ENCODE assay signal across 12 cellular contexts in genomic region chr9:112059980-112060348, GRCh38.
DNase-seq lines count a peak whose midpoint lies in the region; ATAC-seq, FAIRE-seq and TF ChIP-seq lines count a peak whose summit lies in the region.
"Had no signal": no experiment of that assay in that cellular context is flagged by ENCODE, and none has a peak within 500 bp of the region (broad histone marks: within the 10 kb centered on the region; RNA-seq: fewer than 3 reads in every experiment).

No MANE protein-coding gene starts in this region.

- POLR2A ChIA-PET in Caco-2 (lab: Charles Lee): no interaction called here

- H3K79me2 ChIP-seq in H9 (ENCODE audit: insufficient read depth, low read length): no peaks in the 10 kb centered on the region

- H4K8ac ChIP-seq in H9 (replicated peaks; ENCODE audit: insufficient read length, low read depth, low read length): no peak overlapping the region

- H2BK20ac ChIP-seq in H9 (ENCODE audit: low read depth, low read length, poor library complexity, severe bottlenecking): no peak overlapping the region

- no peaks in the 10 kb centered on the region for H3K79me1 ChIP-seq in H9 (ENCODE audit: insufficient read depth, low read depth, low read length, poor library complexity, severe bottlenecking)

- no peaks in the 10 kb centered on the region for H3K23me2 ChIP-seq in H9 (ENCODE audit: insufficient read length, low read depth, low read length, poor library complexity, severe bottlenecking)

- H3K4me3 ChIP-seq in kidney (ENCODE audit: low read length in 2 of 2) (no peak overlapping the region), skeletal muscle satellite cell (ENCODE audit: low read length) (peak overlapping the region; percentile 21), Caco-2 (ENCODE audit: low read depth, low read length) (no peak overlapping the region)
- H3K4me3 ChIP-seq: BLaER1 treated with 17β-estradiol and CSF1 and Interleukin-3, amounts not matched to agents 10 nM and 100 nM had no signal

- no peaks in the 10 kb centered on the region for H4K20me1 ChIP-seq in H9 (ENCODE audit: control insufficient read depth, insufficient read depth, insufficient read length)

- H3T11ph ChIP-seq in H9 (ENCODE audit: low read length): no peak overlapping the region

- CTCF ChIA-PET in Calu3 (lab: Charles Lee): no interaction called here
- CTCF ChIA-PET in Caco-2 (lab: Charles Lee): no interaction called here

- DNase-seq in Calu3 (no peak), amniotic epithelial cell (ENCODE audit: low read depth) (peak; percentile 18), kidney (no peak), Caco-2 (no peak), NCI-H446 (lab: John Stamatoyannopoulos, UW) (no peak), H9 (no peak)
- DNase-seq: GF-D8; naive thymus-derived CD4-positive, alpha-beta T cell; NCI-H524 had no signal

- H3K36me3 ChIP-seq in kidney (ENCODE audit: control insufficient read depth in 1 of 2, insufficient read depth in 2 of 2, low read length in 2 of 2): no peaks in the 10 kb centered on the region
- H3K36me3 ChIP-seq in skeletal muscle satellite cell (ENCODE audit: insufficient read depth, low read length): no peaks in the 10 kb centered on the region
- peaks cover 3% of the 10 kb centered on the region for H3K36me3 ChIP-seq in Caco-2 (ENCODE audit: control insufficient read depth, insufficient read depth, low read length)

- ATAC-seq in HG02973 (IDR thresholded peaks at IDR 0.05; ENCODE audit: unreplicated experiment): no peak
- ATAC-seq: naive thymus-derived CD4-positive, alpha-beta T cell had no signal

- H3K27me3 ChIP-seq in skeletal muscle satellite cell (ENCODE audit: control insufficient read depth, insufficient read depth, low read length): no peaks in the 10 kb centered on the region
- H3K27me3 ChIP-seq in Caco-2 (replicated peaks; ENCODE audit: control insufficient read depth, insufficient read depth, low read length): no peaks in the 10 kb centered on the region
- no peaks in the 10 kb centered on the region for H3K27me3 ChIP-seq in H9 (ENCODE audit: insufficient read depth, low read length)
- H3K27me3 ChIP-seq: BLaER1 treated with 17β-estradiol and CSF1 and Interleukin-3, amounts not matched to agents 10 nM and 100 nM had no signal

- H3K23ac ChIP-seq in H9 (ENCODE audit: insufficient read length, low read depth, low read length): no peak overlapping the region

- H3K18ac ChIP-seq in H9 (ENCODE audit: insufficient read length, low read depth, low read length): no peak overlapping the region

- no peak overlapping the region for H2BK15ac ChIP-seq in H9 (ENCODE audit: low read depth, low read length)

- no peak overlapping the region for H2BK120ac ChIP-seq in H9 (ENCODE audit: low read depth, low read length, poor library complexity, severe bottlenecking)

- H2AK5ac ChIP-seq in H9 (ENCODE audit: insufficient read length, low read length): no peak overlapping the region

- H4K5ac ChIP-seq in H9 (ENCODE audit: insufficient read length, low read depth, low read length): no peak overlapping the region

- no CpG with 5 or more reads among the region's 3 CpGs for WGBS in H9 (ENCODE audit: extremely low coverage, insufficient read length, low lambda C conversion rate)

- no TSS peak for BruUV-seq in Calu3 (replicated peaks; lab: Mats Ljungman, UMichigan)
- no TSS peak for BruUV-seq in Caco-2 (replicated peaks; lab: Mats Ljungman, UMichigan)

- H3K27ac ChIP-seq in kidney (ENCODE audit: low read depth in 2 of 2, low read length in 2 of 2): peak overlapping the region; percentile 79 to 81
- H3K27ac ChIP-seq in H9 (ENCODE audit: insufficient read length, low read depth, low read length): no peak overlapping the region

- H3K4me2 ChIP-seq in skeletal muscle satellite cell (ENCODE audit: low read length) (no peak overlapping the region), H9 (ENCODE audit: insufficient read depth, insufficient read length, low read length) (no peak overlapping the region)

- H3K27ac Mint-ChIP-seq in Calu3 (ENCODE audit: unreplicated experiment) (peak overlapping the region; percentile 41), Caco-2 (ENCODE audit: unreplicated experiment) (no peak overlapping the region), H9 (no peak overlapping the region)

- H3K36me3 Mint-ChIP-seq in Calu3 (ENCODE audit: insufficient read depth, unreplicated experiment) (peaks cover 30% of the 10 kb centered on the region), Caco-2 (ENCODE audit: insufficient read depth, unreplicated experiment) (peaks cover 65% of the 10 kb centered on the region), H9 (ENCODE audit: insufficient read depth in 1 of 3, low read depth in 3 of 3) (peaks cover 7 to 14% (median 10%) of the 10 kb centered on the region in 3 experiments; a peak in 6 of 7 replicates)

- H2AFZ ChIP-seq in H9 (ENCODE audit: low read length): no peak overlapping the region

- no peak overlapping the region for H3K4ac ChIP-seq in H9 (ENCODE audit: low read depth, low read length)

- no peaks in the 10 kb centered on the region for H3K9me3 ChIP-seq in kidney (ENCODE audit: control insufficient read depth in 1 of 2, low read length in 2 of 2)
- no peaks in the 10 kb centered on the region for H3K9me3 ChIP-seq in skeletal muscle satellite cell (replicated peaks; ENCODE audit: low read length)
- peaks cover 6% of the 10 kb centered on the region for H3K9me3 ChIP-seq in Caco-2
- no peaks in the 10 kb centered on the region for H3K9me3 ChIP-seq in H9 (ENCODE audit: control insufficient read depth, low read depth, low read length)

- no peak for FAIRE-seq in kidney (lab: Jason Lieb, UNC)

- H4K91ac ChIP-seq in H9 (ENCODE audit: insufficient read length, low read depth, low read length): no peak overlapping the region

- H3K9ac ChIP-seq in kidney (ENCODE audit: low read length in 2 of 2): no peak overlapping the region
- peak overlapping the region; percentile 79 for H3K9ac ChIP-seq in skeletal muscle satellite cell (ENCODE audit: low read depth, low read length)
- no peak overlapping the region for H3K9ac ChIP-seq in H9 (ENCODE audit: extremely low read depth, insufficient read length, low read length)

- no peak overlapping the region for H2BK5ac ChIP-seq in H9 (ENCODE audit: insufficient read length, low read length)

- H3K14ac ChIP-seq in H9 (ENCODE audit: insufficient read depth, low read length): no peak overlapping the region

- no peak overlapping the region for H3K56ac ChIP-seq in H9 (ENCODE audit: insufficient read length, low read depth, low read length)

- no peak overlapping the region for H2BK12ac ChIP-seq in H9 (ENCODE audit: insufficient read length, low read depth, low read length)

- H3K4me1 ChIP-seq in kidney (ENCODE audit: control insufficient read depth in 1 of 2, insufficient read depth in 1 of 2, low read depth in 1 of 2, low read length in 2 of 2): peaks cover 11 to 26% of the 10 kb centered on the region in 2 donors
- peaks cover 43% of the 10 kb centered on the region for H3K4me1 ChIP-seq in skeletal muscle satellite cell (ENCODE audit: control insufficient read depth, insufficient read depth, low read length)
- H3K4me1 ChIP-seq in Caco-2: peaks cover 9% of the 10 kb centered on the region
- H3K4me1 ChIP-seq in H9 (ENCODE audit: insufficient read depth, low read length): no peaks in the 10 kb centered on the region; the same call in 1 of the 2 replicates

- H3K27me3 Mint-ChIP-seq in Calu3 (ENCODE audit: unreplicated experiment) (no peaks in the 10 kb centered on the region), Caco-2 (ENCODE audit: insufficient read depth, unreplicated experiment) (no peaks in the 10 kb centered on the region), H9 (ENCODE audit: low read depth) (no peaks in the 10 kb centered on the region)
- H3K27me3 Mint-ChIP-seq: naive thymus-derived CD4-positive, alpha-beta T cell had no signal

- TF ChIP-seq CTCF in Calu3 (IDR thresholded peaks at IDR 0.05; ENCODE audit: unreplicated experiment): no peak
- TF ChIP-seq CTCF in kidney (IDR thresholded peaks at IDR 0.05; ENCODE audit: borderline replicate concordance, extremely low read depth, insufficient read depth): no peak
- no peak for TF ChIP-seq CTCF in Caco-2 (IDR thresholded peaks at IDR 0.05; ENCODE audit: insufficient read depth in 1 of 2, low read depth in 1 of 2, low read length in 1 of 2, severe bottlenecking in 1 of 2, unreplicated experiment in 1 of 2)
- TF ChIP-seq CTCF in H9 (conservative IDR thresholded peaks at IDR 0.05): no peak

- H3K4me1 Mint-ChIP-seq in Calu3 (ENCODE audit: low read depth, unreplicated experiment) (peaks cover 18% of the 10 kb centered on the region), Caco-2 (ENCODE audit: low read depth, unreplicated experiment) (peaks cover 6% of the 10 kb centered on the region), H9 (peaks cover 0 to 8% of the 10 kb centered on the region in 2 experiments; a peak in 1 of 4 replicates)

- intact Hi-C loops in Calu3 (cut with micrococcal nuclease; ENCODE audit: unreplicated experiment): no loop called here
- intact Hi-C loops in kidney (cut with DNase I): no loop called here
- intact Hi-C loops in Caco-2 (cut with micrococcal nuclease; ENCODE audit: unreplicated experiment): no loop called here

- H3K9me3 Mint-ChIP-seq in Calu3 (ENCODE audit: low read depth, unreplicated experiment): no peaks in the 10 kb centered on the region
- H3K9me3 Mint-ChIP-seq in Caco-2 (ENCODE audit: unreplicated experiment): no peaks in the 10 kb centered on the region
- peaks cover 7 to 8% of the 10 kb centered on the region in 2 experiments for H3K9me3 Mint-ChIP-seq in H9

- H3K4me3 Mint-ChIP-seq in Calu3 (ENCODE audit: low read depth, unreplicated experiment) (no peak overlapping the region), Caco-2 (ENCODE audit: unreplicated experiment) (no peak overlapping the region), H9 (no peak overlapping the region)
- H3K4me3 Mint-ChIP-seq: naive thymus-derived CD4-positive, alpha-beta T cell had no signal
